In the genomic region with DNA sequence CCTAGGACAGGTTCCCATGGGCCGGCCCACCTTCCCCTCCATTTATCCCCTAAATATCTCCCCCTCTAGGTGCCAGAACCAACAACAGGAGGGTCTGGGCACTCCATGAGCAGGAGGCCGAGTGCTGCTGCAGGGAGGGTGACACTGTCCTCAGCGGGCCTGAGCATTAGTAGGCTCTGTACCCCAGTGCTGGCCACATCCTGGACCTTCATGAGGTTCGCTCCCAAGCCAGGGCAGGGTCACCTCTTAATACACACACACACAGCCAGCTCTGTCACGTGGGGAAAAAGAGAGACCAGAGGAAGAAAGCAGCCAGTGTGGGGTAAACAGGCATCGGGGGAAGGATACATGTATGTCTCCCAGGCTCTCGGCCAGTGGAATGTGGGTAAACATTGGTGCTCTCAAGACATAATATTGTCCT, we compare ENCODE assay signal across 1 cellular context.
TF ChIP-seq lines count a peak whose summit lies in the region.

No MANE protein-coding gene starts in this region.

TF ChIP-seq in HepG2, 621 proteins besides CTCF, POLR2A, EP300 and RAD21:
- TF ChIP-seq FOXA1 (IDR thresholded peaks at IDR 0.05) (no peak), FOXA1 (CRISPR knock-in tag; IDR thresholded peaks at IDR 0.05) (0 out of 2 replicates have a peak, but pooled peaks have one; percentile 4), GABPB1 (CRISPR knock-in tag; IDR thresholded peaks at IDR 0.05) (no peak), ARNT2 (CRISPR knock-in tag; IDR thresholded peaks at IDR 0.05; ENCODE audit: low read depth) (no peak)
